Comparison of ENCODE assay signal across 11 cellular contexts in genomic region chr9:124012368-124013262, GRCh38. TPM values are rescaled to one million over a fixed set of nuclear protein-coding genes. Genes with fewer than 3 reads are reported as not detected.
DNase-seq lines count a peak whose midpoint lies in the region; ATAC-seq and TF ChIP-seq lines count a peak whose summit lies in the region.
"Had no signal": no experiment of that assay in that cellular context is flagged by ENCODE, and none has a peak within 500 bp of the region (broad histone marks: within the 10 kb centered on the region; RNA-seq: fewer than 3 reads in every experiment).

No MANE protein-coding gene starts in this region.

- H3K4me2 ChIP-seq in HCT116 (ENCODE audit: low read length) = peak overlapping the region; percentile 95

- H3K4me3 Mint-ChIP-seq in mesothelial cell of epicardium = no peak overlapping the region

- no peak for ATAC-seq in HCT116
- no peak for ATAC-seq in HG02642 (IDR thresholded peaks at IDR 0.05; ENCODE audit: poor library complexity, unreplicated experiment)
- ATAC-seq in HG03025 (IDR thresholded peaks at IDR 0.05; ENCODE audit: low FRiP score, unreplicated experiment) = no peak
- ATAC-seq: T-helper 17 cell had no signal

- peaks cover 0 to 35% of the 10 kb centered on the region in 2 experiments; a peak in 2 of 4 replicates for H3K4me1 ChIP-seq in HCT116 (ENCODE audit: control insufficient read depth in 1 of 2, insufficient read depth in 2 of 2, low read length in 2 of 2)

- DNase-seq in ELF-1 (ENCODE audit: low read depth, low spot score) (peak; percentile 57), HCT116 (ENCODE audit: low read depth, low spot score) (no peak), ecto neural progenitor cell (ENCODE audit: low spot score) (peak; percentile 63), posterior vena cava (ENCODE audit: low spot score) (peak; percentile 78), mesothelial cell of epicardium (ENCODE audit: low spot score in 2 of 2, unreplicated experiment in 2 of 2) (no peak)
- DNase-seq in activated CD4-positive, alpha-beta T cell treated with anti-CD3 and anti-CD28 coated beads, Interleukin-2, amount 50 U/mL, for 48 hours = no peak
- DNase-seq: Kasumi-1, occipital lobe, T-helper 17 cell had no signal

- no peak overlapping the region for H2AFZ ChIP-seq in HCT116 (ENCODE audit: low read depth, low read length, poor library complexity, severe bottlenecking)

- no peak for TF ChIP-seq POLR2A in HCT116 (IDR thresholded peaks at IDR 0.05; ENCODE audit: borderline replicate concordance, extremely low read depth, insufficient read depth, insufficient read length)

- no peaks in the 10 kb centered on the region for H3K9me3 Mint-ChIP-seq in mesothelial cell of epicardium

- no TSS peak for BruUV-seq in HCT116 (replicated peaks; lab: Mats Ljungman, UMichigan)

- peaks cover 92% of the 10 kb centered on the region for H3K27me3 Mint-ChIP-seq in mesothelial cell of epicardium (ENCODE audit: low read depth)

- CTCF ChIA-PET in HCT116 (lab: Charles Lee) = no interaction called here

- no peaks in the 10 kb centered on the region for H3K36me3 Mint-ChIP-seq in mesothelial cell of epicardium

- peak overlapping the region; percentile 4 to 32; a peak in 1 of 4 replicates for H3K4me3 ChIP-seq in HCT116 (replicated peaks in 1 of 2; ENCODE audit: low read depth in 1 of 2, low read length in 2 of 2)

- no peak for TF ChIP-seq RAD21 in HCT116 (IDR thresholded peaks at IDR 0.05; ENCODE audit: low read depth)

- H4K20me1 ChIP-seq in HCT116 (ENCODE audit: insufficient read depth) = no peaks in the 10 kb centered on the region

- POLR2A ChIA-PET in HCT116 (lab: Charles Lee) = no interaction called here

- no peak overlapping the region for H3K27ac Mint-ChIP-seq in mesothelial cell of epicardium
- H3K27ac Mint-ChIP-seq: T-helper 17 cell had no signal

- peaks cover 15% of the 10 kb centered on the region for H3K27me3 ChIP-seq in HCT116 (ENCODE audit: insufficient read depth, low read length)

- H3K9me3 ChIP-seq in HCT116 (ENCODE audit: control insufficient read depth in 1 of 2, insufficient read depth in 1 of 2, low read depth in 1 of 2, low read length in 2 of 2) = no peaks in the 10 kb centered on the region

- intact Hi-C loops in HCT116 (cut with micrococcal nuclease) (no loop called here), posterior vena cava (cut with DNase I) (no loop called here)

- RAD21 ChIA-PET in HCT116 (lab: Charles Lee; ENCODE audit: low non-redundant PET in 1 of 2, low total read pairs in 2 of 2, uncharacterized antibody in 2 of 2, unreplicated experiment in 2 of 2) = no interaction called here

- H3K4me1 Mint-ChIP-seq in mesothelial cell of epicardium = peaks cover 26% of the 10 kb centered on the region

- H3K79me2 ChIP-seq in HCT116 (ENCODE audit: insufficient read depth, low read length) = no peaks in the 10 kb centered on the region

- no peak for TF ChIP-seq CTCF in HCT116 (IDR thresholded peaks at IDR 0.05 in 2 of 3, conservative IDR thresholded peaks at IDR 0.05 in 1 of 3; ENCODE audit: borderline replicate concordance in 1 of 3, insufficient read depth in 1 of 3, low read depth in 2 of 3, low read length in 2 of 3)
- no peak for TF ChIP-seq CTCF in mesothelial cell of epicardium (IDR thresholded peaks at IDR 0.05; ENCODE audit: unreplicated experiment)

- H3K9ac ChIP-seq in HCT116 (ENCODE audit: low read length) = no peak overlapping the region

- H3K36me3 ChIP-seq in HCT116 (ENCODE audit: control insufficient read depth in 1 of 2, insufficient read depth in 2 of 2, low read length in 2 of 2) = no peaks in the 10 kb centered on the region

- no peaks in the 10 kb centered on the region for H3K9me2 ChIP-seq in HCT116 (ENCODE audit: insufficient read depth)

- H3K27ac ChIP-seq in HCT116 (ENCODE audit: low read depth, low read length) = no peak overlapping the region; the same call in 1 of the 2 replicates

TF ChIP-seq in HCT116, 20 proteins besides CTCF, POLR2A, EP300 and RAD21:
- TF ChIP-seq EGR1 (IDR thresholded peaks at IDR 0.05; ENCODE audit: low read depth) (no peak), SP1 (IDR thresholded peaks at IDR 0.05; ENCODE audit: low read depth) (no peak), ZNF274 (IDR thresholded peaks at IDR 0.05; ENCODE audit: low read depth, low read length) (no peak), ZFX (IDR thresholded peaks at IDR 0.05) (no peak), SIN3A (IDR thresholded peaks at IDR 0.05; ENCODE audit: low read depth) (no peak), JUND (IDR thresholded peaks at IDR 0.05) (no peak), POLR2AphosphoS5 (IDR thresholded peaks at IDR 0.05; ENCODE audit: low read depth, low read length) (no peak), ELF1 (IDR thresholded peaks at IDR 0.05; ENCODE audit: borderline replicate concordance, low read depth) (no peak), ZBTB33 (IDR thresholded peaks at IDR 0.05; ENCODE audit: extremely low read depth, insufficient replicate concordance, low read length) (no peak), REST (IDR thresholded peaks at IDR 0.05; ENCODE audit: low read depth) (no peak)

RNA-seq across cellular contexts. Expression of gene LHX2, which starts 1.0 kb away (rescaled TPM):
- 10.2 TPM for total RNA-seq in HCT116 (2021; ENCODE audit: unreplicated experiment)
- 7.7 and 9.7 TPM in 2 replicates for polyA plus RNA-seq in HCT116 (2012)
- not detected for total RNA-seq in posterior vena cava
- total RNA-seq in mesothelial cell of epicardium = not detected in 3 replicates
- total RNA-seq: T-helper 17 cell had no signal

Comparison
In these comparisons a context has a peak if more than half of its experiments do, and no peak if none do; other contexts are left out.
1. DNase-seq: peak in ELF-1 (single experiment), ecto neural progenitor cell (single experiment) and posterior vena cava (single experiment); none in HCT116 (single experiment), activated CD4-positive, alpha-beta T cell treated with anti-CD3 and anti-CD28 coated beads, Interleukin-2, amount 50 U/mL, for 48 hours (0 of 2) and mesothelial cell of epicardium (0 of 2).